8 cellular contexts compared by ENCODE assay signal in the genomic region with DNA sequence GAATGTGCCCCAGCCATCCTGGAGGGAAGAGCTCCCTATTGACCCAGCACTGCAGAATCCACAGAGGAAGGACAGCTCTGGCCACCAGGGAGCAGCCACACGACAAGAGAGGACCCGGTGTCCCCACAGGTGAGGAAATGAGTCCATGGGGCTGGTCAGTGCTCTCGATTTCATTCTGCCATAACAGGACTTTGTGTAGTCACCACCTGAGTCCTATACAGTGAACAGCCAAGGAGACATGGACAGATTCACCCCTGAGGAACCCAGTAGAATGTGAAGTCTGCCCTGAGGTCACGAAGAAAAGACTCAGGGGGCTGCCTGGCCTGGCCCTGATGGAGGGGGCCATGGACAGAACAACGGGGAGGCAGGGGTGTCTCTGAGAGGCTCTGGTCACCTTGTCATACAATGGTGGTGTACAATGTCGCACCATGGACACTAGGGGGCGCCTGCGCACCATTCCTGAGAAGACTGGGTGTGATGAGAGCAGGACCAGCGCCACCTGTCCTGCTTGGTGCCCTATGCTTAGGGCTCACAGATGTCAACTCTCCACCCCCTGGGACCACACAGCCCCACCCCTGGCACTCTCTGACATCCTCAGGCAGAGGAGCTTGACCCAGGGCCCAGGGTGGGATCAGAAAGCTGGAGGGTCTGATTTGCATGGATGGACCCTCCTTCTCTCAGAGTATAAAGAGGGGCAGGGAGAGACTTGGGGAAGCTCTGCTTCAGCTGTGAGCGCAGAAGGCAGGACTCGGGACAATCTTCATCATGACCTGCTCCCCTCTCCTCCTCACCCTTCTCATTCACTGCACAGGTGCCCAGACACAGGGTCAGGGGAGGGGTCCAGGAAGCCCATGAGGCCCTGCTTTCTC.
A peak's percentile ranks its signal among the peaks of the same experiment; 100 is the strongest.
DNase-seq lines count a peak whose midpoint lies in the region; ATAC-seq, FAIRE-seq and TF ChIP-seq lines count a peak whose summit lies in the region.
"Not testable (repeated sequence)": the region's sequence is repeated elsewhere in the genome, so short reads cannot be mapped to it uniquely, and the experiment has no call there.

No MANE protein-coding gene starts in this region.

- intact Hi-C loops in MCF 10A (cut with micrococcal nuclease): loop anchor here (1.0 kb wide), 1 partner anchor 114 kb away; no protein-coding TSS in a partner anchor

- not testable (repeated sequence) for BruUV-seq in MCF 10A (replicated peaks; lab: Mats Ljungman, UMichigan)

- TF ChIP-seq EP300 in A549 (IDR thresholded peaks at IDR 0.05): not testable (repeated sequence)

- TF ChIP-seq CTCF in A549 (IDR thresholded peaks at IDR 0.05) (peak; percentile 57), MCF 10A (IDR thresholded peaks at IDR 0.05; ENCODE audit: unreplicated experiment) (peak; percentile 89)

- H3K27me3 Mint-ChIP-seq in MCF 10A (ENCODE audit: insufficient read depth, unreplicated experiment): peaks cover 19% of the 10 kb centered on the region

- not testable (repeated sequence) for H3K4me2 ChIP-seq in A549

- TF ChIP-seq POLR2A in A549 (IDR thresholded peaks at IDR 0.05; ENCODE audit: low read length): not testable (repeated sequence)

- H3K36me3 Mint-ChIP-seq in MCF 10A (ENCODE audit: insufficient read depth, unreplicated experiment): peaks cover 30% of the 10 kb centered on the region

- not testable (repeated sequence) for H3K4me3 ChIP-seq in A549

- H3K4me1 ChIP-seq in A549: not testable (repeated sequence)

- TF ChIP-seq RAD21 in A549 (conservative IDR thresholded peaks at IDR 0.05 in 1 of 2, IDR thresholded peaks at IDR 0.05 in 1 of 2): peak in 1 of 2 experiments; percentile 36; a peak in 3 of 5 replicates

- FAIRE-seq in A549 (lab: Jason Lieb, UNC): not testable (repeated sequence)

- ATAC-seq in A549: peak; percentile 96 to 99
- peak; percentile 82 for ATAC-seq in GM18511 (IDR thresholded peaks at IDR 0.05; ENCODE audit: unreplicated experiment)
- peak; percentile 74 for ATAC-seq in HG03342 (IDR thresholded peaks at IDR 0.05; ENCODE audit: unreplicated experiment)

- 0% methylated on average over 4 of the region's 11 CpGs for WGBS in A549 (ENCODE audit: missing lambda C conversion rate)

- POLR2A ChIA-PET in A549 (lab: Yijun Ruan, JAX); MCF 10A (lab: Yijun Ruan, JAX): not testable (repeated sequence)

- not testable (repeated sequence) for H3K9me3 ChIP-seq in A549

- not testable (repeated sequence) for H3K27ac Mint-ChIP-seq in MCF 10A (ENCODE audit: low read depth, unreplicated experiment)

- DNase-seq in A549 (ENCODE audit: low read depth in 1 of 2, low spot score in 1 of 2): peak; percentile 55 to 72
- peak; percentile 59 for DNase-seq in NCI-H510A treated with DMSO at 0.1 percent for 48 hours (lab: John Stamatoyannopoulos, UW)
- peak; percentile 10 to 58 (median 48) for DNase-seq in activated CD4-positive, CD25-positive, alpha-beta regulatory T cell (lab: John Stamatoyannopoulos, UW)
- DNase-seq in MCF 10A (ENCODE audit: unreplicated experiment): peak; percentile 84
- DNase-seq in iPS-NIHi7 (ENCODE audit: extremely low spot score): peak; percentile 84
- DNase-seq in stimulated activated CD4-positive, alpha-beta T cell treated with anti-CD3 and anti-CD28 coated beads, Interleukin-12 subunit alpha, Interleukin-12 subunit beta, amount 100 ng/mL, for 4 hours: peak; percentile 65

- not testable (repeated sequence) for H3K4me1 Mint-ChIP-seq in MCF 10A (ENCODE audit: insufficient read depth, unreplicated experiment)

- H3K27ac ChIP-seq in A549: not testable (repeated sequence)

- not testable (repeated sequence) for H3K4me3 Mint-ChIP-seq in MCF 10A (ENCODE audit: unreplicated experiment)

- CTCF ChIA-PET in A549 (lab: Yijun Ruan, JAX): interaction anchor here (0.6 to 3.0 kb wide), 8 partner anchors 8 to 177 kb away, joined by 3 to 11 read pairs (median 4); no protein-coding TSS in a partner anchor
- CTCF ChIA-PET in MCF 10A (lab: Yijun Ruan, JAX): interaction anchor here (0.6 to 1.9 kb wide), 18 partner anchors 10 to 1679 kb away, joined by 3 to 12 read pairs (median 3); no protein-coding TSS in a partner anchor

- not testable (repeated sequence) for H3K9me3 Mint-ChIP-seq in MCF 10A (ENCODE audit: unreplicated experiment)

TF ChIP-seq in A549, 52 proteins besides CTCF, POLR2A, EP300 and RAD21:
- TF ChIP-seq SMC3 (IDR thresholded peaks at IDR 0.05): peak; percentile 15; the same call in 1 of the 3 replicates
